Comparison of ENCODE assay signal across 1 cellular context in the genomic region with DNA sequence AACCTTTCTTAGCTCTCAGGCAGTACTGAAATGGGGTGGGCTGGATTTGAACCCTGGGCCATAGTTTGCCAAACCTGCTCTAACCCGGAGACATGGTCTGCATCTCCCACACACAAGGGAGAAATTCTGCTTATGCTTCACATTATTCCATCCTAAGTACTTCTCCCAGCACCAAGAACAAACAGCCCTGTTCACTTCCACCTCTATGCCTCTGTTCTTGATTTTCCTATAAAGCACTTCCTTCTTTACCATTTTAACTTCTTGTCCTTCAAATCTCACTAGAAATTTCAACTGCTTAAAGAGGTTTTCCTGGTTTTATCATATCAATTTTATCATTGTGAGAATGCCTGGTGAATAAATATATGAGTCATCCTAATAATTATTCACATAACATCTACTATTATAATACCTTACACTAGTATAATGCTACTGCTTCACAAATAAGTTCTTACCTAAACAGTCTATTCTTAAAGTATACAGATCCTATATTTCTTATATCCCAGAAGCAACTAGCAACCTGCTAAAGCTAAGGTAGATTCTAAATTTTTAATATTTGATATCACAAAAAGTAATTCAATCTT.
TF ChIP-seq lines count a peak whose summit lies in the region.

No MANE protein-coding gene starts in this region.

TF ChIP-seq in WTC11, 78 proteins besides CTCF, POLR2A, EP300 and RAD21 (continued from another document):
- TF ChIP-seq ZNF671 (CRISPR knock-in tag; IDR thresholded peaks at IDR 0.05) (no peak), JAZF1 (CRISPR knock-in tag; IDR thresholded peaks at IDR 0.05) (no peak), ZBTB21 (CRISPR knock-in tag; IDR thresholded peaks at IDR 0.05; ENCODE audit: borderline replicate concordance) (no peak), FOXK1 (CRISPR knock-in tag; IDR thresholded peaks at IDR 0.05) (no peak)
- TF ChIP-seq, protein P1, sequence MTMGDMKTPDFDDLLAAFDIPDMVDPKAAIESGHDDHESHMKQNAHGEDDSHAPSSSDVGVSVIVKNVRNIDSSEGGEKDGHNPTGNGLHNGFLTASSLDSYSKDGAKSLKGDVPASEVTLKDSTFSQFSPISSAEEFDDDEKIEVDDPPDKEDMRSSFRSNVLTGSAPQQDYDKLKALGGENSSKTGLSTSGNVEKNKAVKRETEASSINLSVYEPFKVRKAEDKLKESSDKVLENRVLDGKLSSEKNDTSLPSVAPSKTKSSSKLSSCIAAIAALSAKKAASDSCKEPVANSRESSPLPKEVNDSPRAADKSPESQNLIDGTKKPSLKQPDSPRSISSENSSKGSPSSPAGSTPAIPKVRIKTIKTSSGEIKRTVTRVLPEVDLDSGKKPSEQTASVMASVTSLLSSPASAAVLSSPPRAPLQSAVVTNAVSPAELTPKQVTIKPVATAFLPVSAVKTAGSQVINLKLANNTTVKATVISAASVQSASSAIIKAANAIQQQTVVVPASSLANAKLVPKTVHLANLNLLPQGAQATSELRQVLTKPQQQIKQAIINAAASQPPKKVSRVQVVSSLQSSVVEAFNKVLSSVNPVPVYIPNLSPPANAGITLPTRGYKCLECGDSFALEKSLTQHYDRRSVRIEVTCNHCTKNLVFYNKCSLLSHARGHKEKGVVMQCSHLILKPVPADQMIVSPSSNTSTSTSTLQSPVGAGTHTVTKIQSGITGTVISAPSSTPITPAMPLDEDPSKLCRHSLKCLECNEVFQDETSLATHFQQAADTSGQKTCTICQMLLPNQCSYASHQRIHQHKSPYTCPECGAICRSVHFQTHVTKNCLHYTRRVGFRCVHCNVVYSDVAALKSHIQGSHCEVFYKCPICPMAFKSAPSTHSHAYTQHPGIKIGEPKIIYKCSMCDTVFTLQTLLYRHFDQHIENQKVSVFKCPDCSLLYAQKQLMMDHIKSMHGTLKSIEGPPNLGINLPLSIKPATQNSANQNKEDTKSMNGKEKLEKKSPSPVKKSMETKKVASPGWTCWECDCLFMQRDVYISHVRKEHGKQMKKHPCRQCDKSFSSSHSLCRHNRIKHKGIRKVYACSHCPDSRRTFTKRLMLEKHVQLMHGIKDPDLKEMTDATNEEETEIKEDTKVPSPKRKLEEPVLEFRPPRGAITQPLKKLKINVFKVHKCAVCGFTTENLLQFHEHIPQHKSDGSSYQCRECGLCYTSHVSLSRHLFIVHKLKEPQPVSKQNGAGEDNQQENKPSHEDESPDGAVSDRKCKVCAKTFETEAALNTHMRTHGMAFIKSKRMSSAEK (CRISPR knock-in tag; IDR thresholded peaks at IDR 0.05; ENCODE audit: borderline replicate concordance) = no peak
